ENCODE assay signal across 8 cellular contexts in genomic region chr9:129752915-129753724, GRCh38. TPM values are rescaled to one million over a fixed set of nuclear protein-coding genes. Genes with fewer than 3 reads are reported as not detected.
DNase-seq lines count a peak whose midpoint lies in the region; ATAC-seq and TF ChIP-seq lines count a peak whose summit lies in the region.

PTGES (minus strand) TSS chr9:129753042; CDS start chr9:129753012, 30 bp downstream.

- intact Hi-C loops in ovary (cut with DNase I), result no loop called here

- H3K4me2 ChIP-seq in OCI-LY3 (ENCODE audit: low read length), result peak within 1 kb of the TSS; percentile 42

- DNase-seq in H4 (ENCODE audit: low spot score) (peak; percentile 85), foreskin melanocyte (peak; percentile 68), ovary (peak; percentile 61 to 76 (median 73)), tibial nerve (ENCODE audit: low spot score in 2 of 2) (peak; percentile 51 to 53), NCI-H1105 treated with DMSO at 0.1 percent for 48 hours (lab: John Stamatoyannopoulos, UW) (no peak)
- peak; percentile 17 for DNase-seq in activated gamma-delta T cell treated with anti-CD3 and anti-CD28 coated beads, Interleukin-2, amount 50 U/mL, for 16 hours (ENCODE audit: low read depth)

- H3K4me1 ChIP-seq in OCI-LY3 (ENCODE audit: low read length) (0 out of 2 replicates have a peak, but pooled peaks cover 3% of the 10 kb centered on the region), ovary (ENCODE audit: insufficient read depth) (peaks cover 3% of the 10 kb centered on the region), tibial nerve (peaks cover 0 to 29% (median 15%) of the 10 kb centered on the region in 4 donors)

- no peak for TF ChIP-seq EP300 in ovary (IDR thresholded peaks at IDR 0.05)
- no peak for TF ChIP-seq EP300 in tibial nerve (IDR thresholded peaks at IDR 0.05)

- TF ChIP-seq POLR2A in ovary (IDR thresholded peaks at IDR 0.05) (no peak), tibial nerve (IDR thresholded peaks at IDR 0.05) (peak in 1 of 2 donors; percentile 41)

- peaks cover 12% of the 10 kb centered on the region; the same call in 1 of the 2 replicates for H3K27me3 ChIP-seq in OCI-LY3 (ENCODE audit: low read depth, low read length)
- H3K27me3 ChIP-seq in ovary, result no peaks in the 10 kb centered on the region
- H3K27me3 ChIP-seq in tibial nerve, result no peaks in the 10 kb centered on the region

- H3K36me3 ChIP-seq in OCI-LY3 (replicated peaks; ENCODE audit: low read depth, low read length) (no peaks in the 10 kb centered on the region), ovary (no peaks in the 10 kb centered on the region), tibial nerve (no peaks in the 10 kb centered on the region)

- H3K79me2 ChIP-seq in OCI-LY3 (ENCODE audit: low read length), result no peaks in the 10 kb centered on the region

- no peaks in the 10 kb centered on the region for H4K20me1 ChIP-seq in OCI-LY3 (ENCODE audit: insufficient read depth, low read length)

- H3K9ac ChIP-seq in OCI-LY3 (ENCODE audit: low read length), result no peak within 1 kb of the TSS

- H3K27ac ChIP-seq in OCI-LY3 (ENCODE audit: low read length), result no peak within 1 kb of the TSS
- H3K27ac ChIP-seq in ovary, result no peak within 1 kb of the TSS
- H3K27ac ChIP-seq in tibial nerve, result peak within 1 kb of the TSS in 3 of 4 donors; percentile 19 to 63 (median 46)

- no peak within 1 kb of the TSS for H2AFZ ChIP-seq in OCI-LY3 (ENCODE audit: low read depth, low read length)

- no peak for TF ChIP-seq CTCF in OCI-LY3 (IDR thresholded peaks at IDR 0.05; ENCODE audit: low read depth, low read length)
- no peak for TF ChIP-seq CTCF in ovary (IDR thresholded peaks at IDR 0.05)
- TF ChIP-seq CTCF in tibial nerve (IDR thresholded peaks at IDR 0.05), result no peak

- H3K9me3 ChIP-seq in OCI-LY3 (ENCODE audit: insufficient read depth, low read length) (no peaks in the 10 kb centered on the region), ovary (no peaks in the 10 kb centered on the region), tibial nerve (no peaks in the 10 kb centered on the region)

- 11 to 19% (median 11%) methylated on average over 18 to 22 of the region's 22 CpGs for WGBS in ovary, 3 donors
- WGBS in tibial nerve, 2 donors, result 17 to 29% methylated on average over 10 to 20 of the region's 22 CpGs

- no peak for ATAC-seq in HG03095 (IDR thresholded peaks at IDR 0.05; ENCODE audit: unreplicated experiment)

- peak within 1 kb of the TSS; percentile 31; the same call in 1 of the 2 replicates for H3K4me3 ChIP-seq in OCI-LY3 (ENCODE audit: low read length)
- peak within 1 kb of the TSS; percentile 28 for H3K4me3 ChIP-seq in ovary
- peak within 1 kb of the TSS; percentile 10 to 53 (median 28) for H3K4me3 ChIP-seq in tibial nerve

RNA-seq across cellular contexts. Expression of gene PTGES, which starts in this region (rescaled TPM):
- total RNA-seq in H4 (2014; rRNA removed; shearing (Covaris generic)), result 13.0 and 14.2 TPM in 2 replicates
- total RNA-seq in ovary, result 1 to 10 TPM in 4 of 7 donors, under 1 TPM in 3; 0.72 to 5.1 (median 1.6) TPM
- polyA plus RNA-seq in ovary, result 10 to 100 TPM in 1 of 2 donors, under 1 TPM in 1; 0.63 to 22.6 TPM
- total RNA-seq in tibial nerve, result 10 to 100 TPM; 14.7 to 33.0 (median 25.7) TPM

Comparison
In these comparisons a context has a peak if more than half of its experiments do, and no peak if none do; other contexts are left out.
1. H3K27ac ChIP-seq: peak in tibial nerve (3 of 4); none in OCI-LY3 (single experiment) and ovary (0 of 2).
2. Peak in every context shown above with its lines, with median percentiles within 50 percentile points of each other: H3K4me3 ChIP-seq.